In the genomic region with DNA sequence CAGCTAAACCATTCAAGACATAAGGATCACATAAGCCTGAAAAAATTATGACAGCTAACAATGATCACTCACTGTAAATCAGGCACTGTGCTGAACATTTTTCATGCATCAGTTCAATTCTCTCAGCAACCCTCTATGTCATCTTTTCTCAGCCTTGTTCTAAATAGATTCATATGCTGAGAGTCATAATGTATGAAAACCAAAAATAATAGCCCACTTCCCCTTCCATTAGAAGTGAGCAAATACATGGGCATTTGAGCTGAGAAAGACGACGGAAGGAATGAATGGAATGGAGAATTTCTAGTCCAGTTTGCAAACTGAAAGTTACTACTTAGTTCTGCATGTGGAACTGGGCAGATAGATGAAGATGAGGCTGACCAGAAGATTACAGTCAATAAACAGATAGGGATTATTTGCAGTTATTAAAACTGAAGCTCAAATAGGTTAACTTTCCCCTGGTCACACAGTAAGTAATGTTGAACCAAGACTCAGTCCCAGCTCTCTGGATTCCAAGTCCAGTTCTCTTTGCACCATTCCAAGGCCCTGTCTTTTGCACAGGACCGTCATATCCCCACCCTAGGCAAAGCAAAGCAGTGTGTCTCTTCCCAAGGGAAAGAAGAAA, we compare ENCODE assay signal across 1 cellular context.
TF ChIP-seq lines count a peak whose summit lies in the region.

No MANE protein-coding gene starts in this region.

TF ChIP-seq in GM12878, 131 proteins besides CTCF, POLR2A, EP300 and RAD21 (continued from another document and continues in another):
- TF ChIP-seq, protein P1, sequence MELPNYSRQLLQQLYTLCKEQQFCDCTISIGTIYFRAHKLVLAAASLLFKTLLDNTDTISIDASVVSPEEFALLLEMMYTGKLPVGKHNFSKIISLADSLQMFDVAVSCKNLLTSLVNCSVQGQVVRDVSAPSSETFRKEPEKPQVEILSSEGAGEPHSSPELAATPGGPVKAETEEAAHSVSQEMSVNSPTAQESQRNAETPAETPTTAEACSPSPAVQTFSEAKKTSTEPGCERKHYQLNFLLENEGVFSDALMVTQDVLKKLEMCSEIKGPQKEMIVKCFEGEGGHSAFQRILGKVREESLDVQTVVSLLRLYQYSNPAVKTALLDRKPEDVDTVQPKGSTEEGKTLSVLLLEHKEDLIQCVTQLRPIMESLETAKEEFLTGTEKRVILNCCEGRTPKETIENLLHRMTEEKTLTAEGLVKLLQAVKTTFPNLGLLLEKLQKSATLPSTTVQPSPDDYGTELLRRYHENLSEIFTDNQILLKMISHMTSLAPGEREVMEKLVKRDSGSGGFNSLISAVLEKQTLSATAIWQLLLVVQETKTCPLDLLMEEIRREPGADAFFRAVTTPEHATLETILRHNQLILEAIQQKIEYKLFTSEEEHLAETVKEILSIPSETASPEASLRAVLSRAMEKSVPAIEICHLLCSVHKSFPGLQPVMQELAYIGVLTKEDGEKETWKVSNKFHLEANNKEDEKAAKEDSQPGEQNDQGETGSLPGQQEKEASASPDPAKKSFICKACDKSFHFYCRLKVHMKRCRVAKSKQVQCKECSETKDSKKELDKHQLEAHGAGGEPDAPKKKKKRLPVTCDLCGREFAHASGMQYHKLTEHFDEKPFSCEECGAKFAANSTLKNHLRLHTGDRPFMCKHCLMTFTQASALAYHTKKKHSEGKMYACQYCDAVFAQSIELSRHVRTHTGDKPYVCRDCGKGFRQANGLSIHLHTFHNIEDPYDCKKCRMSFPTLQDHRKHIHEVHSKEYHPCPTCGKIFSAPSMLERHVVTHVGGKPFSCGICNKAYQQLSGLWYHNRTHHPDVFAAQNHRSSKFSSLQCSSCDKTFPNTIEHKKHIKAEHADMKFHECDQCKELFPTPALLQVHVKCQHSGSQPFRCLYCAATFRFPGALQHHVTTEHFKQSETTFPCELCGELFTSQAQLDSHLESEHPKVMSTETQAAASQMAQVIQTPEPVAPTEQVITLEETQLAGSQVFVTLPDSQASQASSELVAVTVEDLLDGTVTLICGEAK (IDR thresholded peaks at IDR 0.05; ENCODE audit: borderline replicate concordance): no peak
- TF ChIP-seq SRF (IDR thresholded peaks at IDR 0.05; ENCODE audit: low read depth in 2 of 2, low read length in 2 of 2) (no peak), SMARCA5 (IDR thresholded peaks at IDR 0.05) (no peak), ASH2L (IDR thresholded peaks at IDR 0.05; ENCODE audit: borderline replicate concordance, low read depth) (no peak), STAT1 (conservative IDR thresholded peaks at IDR 0.05) (no peak), CREM (IDR thresholded peaks at IDR 0.05; ENCODE audit: low read depth) (peak; percentile 72), DPF2 (IDR thresholded peaks at IDR 0.05) (no peak), NFYA (IDR thresholded peaks at IDR 0.05; ENCODE audit: borderline replicate concordance, low read depth, low read length) (no peak), MEF2B (IDR thresholded peaks at IDR 0.05; ENCODE audit: partially characterized antibody, poor library complexity, severe bottlenecking) (peak; percentile 28), RAD51 (IDR thresholded peaks at IDR 0.05) (no peak), HCFC1 (IDR thresholded peaks at IDR 0.05; ENCODE audit: low read length) (no peak), SREBF2 (IDR thresholded peaks at IDR 0.05; ENCODE audit: low read length) (no peak), EZH2 (IDR thresholded peaks at IDR 0.05; ENCODE audit: borderline replicate concordance, control insufficient read depth, low read depth, low read length) (no peak), SUZ12 (IDR thresholded peaks at IDR 0.05; ENCODE audit: unreplicated experiment) (no peak), HDAC2 (IDR thresholded peaks at IDR 0.05) (no peak), NBN (IDR thresholded peaks at IDR 0.05) (peak; percentile 30; the same call in 1 of the 2 replicates), ZNF24 (IDR thresholded peaks at IDR 0.05) (peak; percentile 91), MYB (IDR thresholded peaks at IDR 0.05; ENCODE audit: borderline replicate concordance, low read depth, low read length) (no peak), JUNB (IDR thresholded peaks at IDR 0.05) (peak; percentile 51), KAT2A (conservative IDR thresholded peaks at IDR 0.05; ENCODE audit: control insufficient read depth, low read depth, low read length) (no peak), GABPA (IDR thresholded peaks at IDR 0.05; ENCODE audit: low read depth) (no peak), ZNF622 (IDR thresholded peaks at IDR 0.05) (no peak), CREB1 (IDR thresholded peaks at IDR 0.05; ENCODE audit: low read depth) (peak; percentile 37; the same call in 1 of the 2 replicates), ATF7 (IDR thresholded peaks at IDR 0.05; ENCODE audit: low read depth) (peak; percentile 76), RELA (IDR thresholded peaks at IDR 0.05; ENCODE audit: borderline replicate concordance, partially characterized antibody) (no peak), MYC (IDR thresholded peaks at IDR 0.05; ENCODE audit: insufficient read depth, insufficient read length, insufficient replicate concordance, low read length, severe bottlenecking) (no peak), EED (IDR thresholded peaks at IDR 0.05; ENCODE audit: low read depth) (peak; percentile 76), NRF1 (conservative IDR thresholded peaks at IDR 0.05; ENCODE audit: low read depth, low read length) (no peak)
- TF ChIP-seq, protein P2, sequence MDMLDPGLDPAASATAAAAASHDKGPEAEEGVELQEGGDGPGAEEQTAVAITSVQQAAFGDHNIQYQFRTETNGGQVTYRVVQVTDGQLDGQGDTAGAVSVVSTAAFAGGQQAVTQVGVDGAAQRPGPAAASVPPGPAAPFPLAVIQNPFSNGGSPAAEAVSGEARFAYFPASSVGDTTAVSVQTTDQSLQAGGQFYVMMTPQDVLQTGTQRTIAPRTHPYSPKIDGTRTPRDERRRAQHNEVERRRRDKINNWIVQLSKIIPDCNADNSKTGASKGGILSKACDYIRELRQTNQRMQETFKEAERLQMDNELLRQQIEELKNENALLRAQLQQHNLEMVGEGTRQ (IDR thresholded peaks at IDR 0.05; ENCODE audit: borderline replicate concordance, low read depth, low read length): no peak
- TF ChIP-seq, protein P3, sequence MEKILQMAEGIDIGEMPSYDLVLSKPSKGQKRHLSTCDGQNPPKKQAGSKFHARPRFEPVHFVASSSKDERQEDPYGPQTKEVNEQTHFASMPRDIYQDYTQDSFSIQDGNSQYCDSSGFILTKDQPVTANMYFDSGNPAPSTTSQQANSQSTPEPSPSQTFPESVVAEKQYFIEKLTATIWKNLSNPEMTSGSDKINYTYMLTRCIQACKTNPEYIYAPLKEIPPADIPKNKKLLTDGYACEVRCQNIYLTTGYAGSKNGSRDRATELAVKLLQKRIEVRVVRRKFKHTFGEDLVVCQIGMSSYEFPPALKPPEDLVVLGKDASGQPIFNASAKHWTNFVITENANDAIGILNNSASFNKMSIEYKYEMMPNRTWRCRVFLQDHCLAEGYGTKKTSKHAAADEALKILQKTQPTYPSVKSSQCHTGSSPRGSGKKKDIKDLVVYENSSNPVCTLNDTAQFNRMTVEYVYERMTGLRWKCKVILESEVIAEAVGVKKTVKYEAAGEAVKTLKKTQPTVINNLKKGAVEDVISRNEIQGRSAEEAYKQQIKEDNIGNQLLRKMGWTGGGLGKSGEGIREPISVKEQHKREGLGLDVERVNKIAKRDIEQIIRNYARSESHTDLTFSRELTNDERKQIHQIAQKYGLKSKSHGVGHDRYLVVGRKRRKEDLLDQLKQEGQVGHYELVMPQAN (conservative IDR thresholded peaks at IDR 0.05): no peak
- TF ChIP-seq, protein P4, sequence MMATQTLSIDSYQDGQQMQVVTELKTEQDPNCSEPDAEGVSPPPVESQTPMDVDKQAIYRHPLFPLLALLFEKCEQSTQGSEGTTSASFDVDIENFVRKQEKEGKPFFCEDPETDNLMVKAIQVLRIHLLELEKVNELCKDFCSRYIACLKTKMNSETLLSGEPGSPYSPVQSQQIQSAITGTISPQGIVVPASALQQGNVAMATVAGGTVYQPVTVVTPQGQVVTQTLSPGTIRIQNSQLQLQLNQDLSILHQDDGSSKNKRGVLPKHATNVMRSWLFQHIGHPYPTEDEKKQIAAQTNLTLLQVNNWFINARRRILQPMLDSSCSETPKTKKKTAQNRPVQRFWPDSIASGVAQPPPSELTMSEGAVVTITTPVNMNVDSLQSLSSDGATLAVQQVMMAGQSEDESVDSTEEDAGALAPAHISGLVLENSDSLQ (IDR thresholded peaks at IDR 0.05): no peak
- TF ChIP-seq, protein P5, sequence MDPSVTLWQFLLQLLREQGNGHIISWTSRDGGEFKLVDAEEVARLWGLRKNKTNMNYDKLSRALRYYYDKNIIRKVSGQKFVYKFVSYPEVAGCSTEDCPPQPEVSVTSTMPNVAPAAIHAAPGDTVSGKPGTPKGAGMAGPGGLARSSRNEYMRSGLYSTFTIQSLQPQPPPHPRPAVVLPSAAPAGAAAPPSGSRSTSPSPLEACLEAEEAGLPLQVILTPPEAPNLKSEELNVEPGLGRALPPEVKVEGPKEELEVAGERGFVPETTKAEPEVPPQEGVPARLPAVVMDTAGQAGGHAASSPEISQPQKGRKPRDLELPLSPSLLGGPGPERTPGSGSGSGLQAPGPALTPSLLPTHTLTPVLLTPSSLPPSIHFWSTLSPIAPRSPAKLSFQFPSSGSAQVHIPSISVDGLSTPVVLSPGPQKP (IDR thresholded peaks at IDR 0.05; ENCODE audit: low read depth, low read length): no peak
- TF ChIP-seq, protein P6, sequence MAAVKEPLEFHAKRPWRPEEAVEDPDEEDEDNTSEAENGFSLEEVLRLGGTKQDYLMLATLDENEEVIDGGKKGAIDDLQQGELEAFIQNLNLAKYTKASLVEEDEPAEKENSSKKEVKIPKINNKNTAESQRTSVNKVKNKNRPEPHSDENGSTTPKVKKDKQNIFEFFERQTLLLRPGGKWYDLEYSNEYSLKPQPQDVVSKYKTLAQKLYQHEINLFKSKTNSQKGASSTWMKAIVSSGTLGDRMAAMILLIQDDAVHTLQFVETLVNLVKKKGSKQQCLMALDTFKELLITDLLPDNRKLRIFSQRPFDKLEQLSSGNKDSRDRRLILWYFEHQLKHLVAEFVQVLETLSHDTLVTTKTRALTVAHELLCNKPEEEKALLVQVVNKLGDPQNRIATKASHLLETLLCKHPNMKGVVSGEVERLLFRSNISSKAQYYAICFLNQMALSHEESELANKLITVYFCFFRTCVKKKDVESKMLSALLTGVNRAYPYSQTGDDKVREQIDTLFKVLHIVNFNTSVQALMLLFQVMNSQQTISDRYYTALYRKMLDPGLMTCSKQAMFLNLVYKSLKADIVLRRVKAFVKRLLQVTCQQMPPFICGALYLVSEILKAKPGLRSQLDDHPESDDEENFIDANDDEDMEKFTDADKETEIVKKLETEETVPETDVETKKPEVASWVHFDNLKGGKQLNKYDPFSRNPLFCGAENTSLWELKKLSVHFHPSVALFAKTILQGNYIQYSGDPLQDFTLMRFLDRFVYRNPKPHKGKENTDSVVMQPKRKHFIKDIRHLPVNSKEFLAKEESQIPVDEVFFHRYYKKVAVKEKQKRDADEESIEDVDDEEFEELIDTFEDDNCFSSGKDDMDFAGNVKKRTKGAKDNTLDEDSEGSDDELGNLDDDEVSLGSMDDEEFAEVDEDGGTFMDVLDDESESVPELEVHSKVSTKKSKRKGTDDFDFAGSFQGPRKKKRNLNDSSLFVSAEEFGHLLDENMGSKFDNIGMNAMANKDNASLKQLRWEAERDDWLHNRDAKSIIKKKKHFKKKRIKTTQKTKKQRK (IDR thresholded peaks at IDR 0.05; ENCODE audit: low read depth, low read length): no peak
- TF ChIP-seq, protein P7, sequence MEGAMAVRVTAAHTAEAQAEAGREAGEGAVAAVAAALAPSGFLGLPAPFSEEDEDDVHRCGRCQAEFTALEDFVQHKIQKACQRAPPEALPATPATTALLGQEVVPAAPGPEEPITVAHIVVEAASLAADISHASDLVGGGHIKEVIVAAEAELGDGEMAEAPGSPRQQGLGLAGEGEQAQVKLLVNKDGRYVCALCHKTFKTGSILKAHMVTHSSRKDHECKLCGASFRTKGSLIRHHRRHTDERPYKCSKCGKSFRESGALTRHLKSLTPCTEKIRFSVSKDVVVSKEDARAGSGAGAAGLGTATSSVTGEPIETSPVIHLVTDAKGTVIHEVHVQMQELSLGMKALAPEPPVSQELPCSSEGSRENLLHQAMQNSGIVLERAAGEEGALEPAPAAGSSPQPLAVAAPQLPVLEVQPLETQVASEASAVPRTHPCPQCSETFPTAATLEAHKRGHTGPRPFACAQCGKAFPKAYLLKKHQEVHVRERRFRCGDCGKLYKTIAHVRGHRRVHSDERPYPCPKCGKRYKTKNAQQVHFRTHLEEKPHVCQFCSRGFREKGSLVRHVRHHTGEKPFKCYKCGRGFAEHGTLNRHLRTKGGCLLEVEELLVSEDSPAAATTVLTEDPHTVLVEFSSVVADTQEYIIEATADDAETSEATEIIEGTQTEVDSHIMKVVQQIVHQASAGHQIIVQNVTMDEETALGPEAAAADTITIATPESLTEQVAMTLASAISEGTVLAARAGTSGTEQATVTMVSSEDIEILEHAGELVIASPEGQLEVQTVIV (IDR thresholded peaks at IDR 0.05; ENCODE audit: borderline replicate concordance, partially characterized antibody): no peak
- TF ChIP-seq, protein P8, sequence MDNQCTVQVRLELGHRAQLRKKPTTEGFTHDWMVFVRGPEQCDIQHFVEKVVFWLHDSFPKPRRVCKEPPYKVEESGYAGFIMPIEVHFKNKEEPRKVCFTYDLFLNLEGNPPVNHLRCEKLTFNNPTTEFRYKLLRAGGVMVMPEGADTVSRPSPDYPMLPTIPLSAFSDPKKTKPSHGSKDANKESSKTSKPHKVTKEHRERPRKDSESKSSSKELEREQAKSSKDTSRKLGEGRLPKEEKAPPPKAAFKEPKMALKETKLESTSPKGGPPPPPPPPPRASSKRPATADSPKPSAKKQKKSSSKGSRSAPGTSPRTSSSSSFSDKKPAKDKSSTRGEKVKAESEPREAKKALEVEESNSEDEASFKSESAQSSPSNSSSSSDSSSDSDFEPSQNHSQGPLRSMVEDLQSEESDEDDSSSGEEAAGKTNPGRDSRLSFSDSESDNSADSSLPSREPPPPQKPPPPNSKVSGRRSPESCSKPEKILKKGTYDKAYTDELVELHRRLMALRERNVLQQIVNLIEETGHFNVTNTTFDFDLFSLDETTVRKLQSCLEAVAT (IDR thresholded peaks at IDR 0.05): no peak
- TF ChIP-seq, protein P9, sequence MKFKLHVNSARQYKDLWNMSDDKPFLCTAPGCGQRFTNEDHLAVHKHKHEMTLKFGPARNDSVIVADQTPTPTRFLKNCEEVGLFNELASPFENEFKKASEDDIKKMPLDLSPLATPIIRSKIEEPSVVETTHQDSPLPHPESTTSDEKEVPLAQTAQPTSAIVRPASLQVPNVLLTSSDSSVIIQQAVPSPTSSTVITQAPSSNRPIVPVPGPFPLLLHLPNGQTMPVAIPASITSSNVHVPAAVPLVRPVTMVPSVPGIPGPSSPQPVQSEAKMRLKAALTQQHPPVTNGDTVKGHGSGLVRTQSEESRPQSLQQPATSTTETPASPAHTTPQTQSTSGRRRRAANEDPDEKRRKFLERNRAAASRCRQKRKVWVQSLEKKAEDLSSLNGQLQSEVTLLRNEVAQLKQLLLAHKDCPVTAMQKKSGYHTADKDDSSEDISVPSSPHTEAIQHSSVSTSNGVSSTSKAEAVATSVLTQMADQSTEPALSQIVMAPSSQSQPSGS (IDR thresholded peaks at IDR 0.05; ENCODE audit: low read length): peak; percentile 84
- TF ChIP-seq, protein P10, sequence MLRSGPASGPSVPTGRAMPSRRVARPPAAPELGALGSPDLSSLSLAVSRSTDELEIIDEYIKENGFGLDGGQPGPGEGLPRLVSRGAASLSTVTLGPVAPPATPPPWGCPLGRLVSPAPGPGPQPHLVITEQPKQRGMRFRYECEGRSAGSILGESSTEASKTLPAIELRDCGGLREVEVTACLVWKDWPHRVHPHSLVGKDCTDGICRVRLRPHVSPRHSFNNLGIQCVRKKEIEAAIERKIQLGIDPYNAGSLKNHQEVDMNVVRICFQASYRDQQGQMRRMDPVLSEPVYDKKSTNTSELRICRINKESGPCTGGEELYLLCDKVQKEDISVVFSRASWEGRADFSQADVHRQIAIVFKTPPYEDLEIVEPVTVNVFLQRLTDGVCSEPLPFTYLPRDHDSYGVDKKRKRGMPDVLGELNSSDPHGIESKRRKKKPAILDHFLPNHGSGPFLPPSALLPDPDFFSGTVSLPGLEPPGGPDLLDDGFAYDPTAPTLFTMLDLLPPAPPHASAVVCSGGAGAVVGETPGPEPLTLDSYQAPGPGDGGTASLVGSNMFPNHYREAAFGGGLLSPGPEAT (IDR thresholded peaks at IDR 0.05; ENCODE audit: low read depth): peak; percentile 25; the same call in 1 of the 2 replicates
